ENCODE assay signal across 9 cellular contexts in genomic region chr11:34302046-34302921, GRCh38. TPM values are rescaled to one million over a fixed set of nuclear protein-coding genes. Genes with fewer than 3 reads are reported as not detected.
DNase-seq lines count a peak whose midpoint lies in the region; ATAC-seq, FAIRE-seq and TF ChIP-seq lines count a peak whose summit lies in the region.
"Had no signal": no experiment of that assay in that cellular context is flagged by ENCODE, and none has a peak within 500 bp of the region (broad histone marks: within the 10 kb centered on the region; RNA-seq: fewer than 3 reads in every experiment).

No MANE protein-coding gene starts in this region.

- DNase-seq in ACHN (peak; percentile 98), astrocyte of the hippocampus (ENCODE audit: low read depth, low spot score) (peak; percentile 98), urothelium cell line (ENCODE audit: low spot score) (peak; percentile 83), cerebellum (ENCODE audit: low spot score) (no peak), tibial nerve (ENCODE audit: low spot score in 2 of 2) (no peak), D721Med (ENCODE audit: insufficient read length, low spot score) (no peak)

- no peaks in the 10 kb centered on the region for H3K9me3 ChIP-seq in tibial nerve

- peak overlapping the region in 1 of 4 donors; percentile 28 for H3K27ac ChIP-seq in tibial nerve

- in situ Hi-C loops in ACHN (cut with HindIII; ENCODE audit: low pct_ligation_motif_present, low pct_unique_long_range_greater_than_20kb, low sequenced_read_pairs), result no loop called here

- H3K27me3 ChIP-seq in tibial nerve, result no peaks in the 10 kb centered on the region

- no peak for TF ChIP-seq POLR2A in tibial nerve (IDR thresholded peaks at IDR 0.05)

- WGBS in tibial nerve, 2 donors, result 65 to 83% methylated on average over 4 of the region's 4 CpGs

- H3K36me3 ChIP-seq in tibial nerve, result no peaks in the 10 kb centered on the region

- ATAC-seq in GM19397 (IDR thresholded peaks at IDR 0.05; ENCODE audit: unreplicated experiment) (peak; percentile 82), HG03442 (IDR thresholded peaks at IDR 0.05; ENCODE audit: unreplicated experiment) (peak; percentile 90)

- TF ChIP-seq CTCF in tibial nerve (IDR thresholded peaks at IDR 0.05) (no peak), D721Med (IDR thresholded peaks at IDR 0.05; ENCODE audit: insufficient read depth, missing control alignments) (no peak)

- FAIRE-seq in urothelium cell line (lab: Jason Lieb, UNC) (no peak), D721Med (lab: Jason Lieb, UNC) (no peak)
- FAIRE-seq: G401.6 had no signal

- H3K4me3 ChIP-seq in tibial nerve, result no peak overlapping the region

- TF ChIP-seq EP300 in tibial nerve (IDR thresholded peaks at IDR 0.05), result no peak

- peaks cover 0 to 32% (median 8%) of the 10 kb centered on the region in 4 donors for H3K4me1 ChIP-seq in tibial nerve

RNA-seq across cellular contexts. Expression of gene ABTB2, which starts 55.5 kb away (rescaled TPM):
- total RNA-seq in cerebellum, result 12.3 TPM
- total RNA-seq in tibial nerve, result 1 to 10 TPM; 7.1 to 9.3 (median 7.7) TPM

Comparison
In these comparisons a context has a peak if more than half of its experiments do, and no peak if none do; other contexts are left out.
1. DNase-seq: peak in ACHN (single experiment), astrocyte of the hippocampus (single experiment) and urothelium cell line (single experiment); none in cerebellum (single experiment), tibial nerve (0 of 2) and D721Med (single experiment).